23 cellular contexts compared by ENCODE assay signal in genomic region chr18:62098960-62099359, GRCh38.
DNase-seq lines count a peak whose midpoint lies in the region; ATAC-seq, FAIRE-seq and TF ChIP-seq lines count a peak whose summit lies in the region.
"Had no signal": no experiment of that assay in that cellular context is flagged by ENCODE, and none has a peak within 500 bp of the region (broad histone marks: within the 10 kb centered on the region; RNA-seq: fewer than 3 reads in every experiment).

No MANE protein-coding gene starts in this region.

- H2AK9ac ChIP-seq in IMR-90 (replicated peaks; ENCODE audit: low read depth, low read length, poor library complexity) = no peak overlapping the region

- no peaks in the 10 kb centered on the region for H3K4me1 ChIP-seq in HepG2 (ENCODE audit: insufficient read depth, low read length)
- no peaks in the 10 kb centered on the region for H3K4me1 ChIP-seq in right lobe of liver
- H3K4me1 ChIP-seq in IMR-90 (ENCODE audit: control insufficient read depth, insufficient read depth, low read length) = no peaks in the 10 kb centered on the region
- peaks cover 0 to 3% (median 0%) of the 10 kb centered on the region in 4 experiments; a peak in 1 of 7 replicates for H3K4me1 ChIP-seq in H1 (replicated peaks in 1 of 4; ENCODE audit: control insufficient read depth in 3 of 4, insufficient read depth in 4 of 4, low read length in 3 of 4)
- H3K4me1 ChIP-seq in Caco-2 = no peaks in the 10 kb centered on the region

- no peak overlapping the region for H3K27ac Mint-ChIP-seq in Caco-2 (ENCODE audit: unreplicated experiment)
- H3K27ac Mint-ChIP-seq: B cell; CD4-positive, alpha-beta T cell; CD8-positive, alpha-beta T cell had no signal

- CTCF ChIA-PET in HepG2 (lab: Yijun Ruan, JAX; ENCODE audit: low intra/inter-chr PET ratio, low total read pairs) = no interaction called here
- CTCF ChIA-PET in IMR-90 (lab: Yijun Ruan, JAX) = no interaction called here
- CTCF ChIA-PET in H1 (lab: Charles Lee; ENCODE audit: partially characterized antibody) = interaction anchor here (1.0 kb wide), 1 partner anchor 146 kb away, joined by 3 read pairs; no protein-coding TSS in a partner anchor
- CTCF ChIA-PET in Caco-2 (lab: Charles Lee) = no interaction called here

- no peaks in the 10 kb centered on the region for H3K23me2 ChIP-seq in H1 (ENCODE audit: low read depth, low read length)

- H3K4me3 Mint-ChIP-seq in Caco-2 (ENCODE audit: unreplicated experiment) = no peak overlapping the region
- H3K4me3 Mint-ChIP-seq: B cell; CD4-positive, alpha-beta T cell; CD8-positive, alpha-beta T cell had no signal

- H4K20me1 ChIP-seq in HepG2 (ENCODE audit: insufficient read depth, low read length) (no peaks in the 10 kb centered on the region), IMR-90 (ENCODE audit: insufficient read depth, low read length) (no peaks in the 10 kb centered on the region), H1 (replicated peaks in 1 of 2; ENCODE audit: control insufficient read depth in 1 of 2, insufficient read depth in 2 of 2, low read length in 2 of 2) (no peaks in the 10 kb centered on the region)
- H4K20me1 ChIP-seq: BLaER1 treated with 17β-estradiol and CSF1 and Interleukin-3, amounts not matched to agents 10 nM and 100 nM had no signal

- TF ChIP-seq CTCF in HepG2 (CRISPR knock-in tag; IDR thresholded peaks at IDR 0.05) (no peak), right lobe of liver (IDR thresholded peaks at IDR 0.05) (no peak), IMR-90 (conservative IDR thresholded peaks at IDR 0.05; ENCODE audit: low read depth, low read length) (no peak), H1 (IDR thresholded peaks at IDR 0.05; ENCODE audit: control extremely low read depth in 1 of 3, insufficient read depth in 1 of 3, low read depth in 1 of 3, low read length in 3 of 3) (no peak), Caco-2 (IDR thresholded peaks at IDR 0.05; ENCODE audit: insufficient read depth in 1 of 2, low read depth in 1 of 2, low read length in 1 of 2, severe bottlenecking in 1 of 2, unreplicated experiment in 1 of 2) (no peak)

- H3K9me3 Mint-ChIP-seq in Caco-2 (ENCODE audit: unreplicated experiment) = no peaks in the 10 kb centered on the region

- H3K36me3 ChIP-seq in HepG2 (replicated peaks in 1 of 2; ENCODE audit: control insufficient read depth in 1 of 2, insufficient read depth in 2 of 2, low read length in 2 of 2) (peaks cover 0 to 10% of the 10 kb centered on the region in 2 experiments; a peak in 2 of 5 replicates), right lobe of liver (no peaks in the 10 kb centered on the region), IMR-90 (ENCODE audit: control insufficient read depth, insufficient read depth, low read length) (no peaks in the 10 kb centered on the region), H1 (ENCODE audit: control insufficient read depth in 2 of 4, insufficient read depth in 4 of 4, low read length in 3 of 4) (no peaks in the 10 kb centered on the region; a peak in 2 of 8 replicates), Caco-2 (ENCODE audit: control insufficient read depth, insufficient read depth, low read length) (no peaks in the 10 kb centered on the region)

- H2AK5ac ChIP-seq in IMR-90 (ENCODE audit: low read depth, low read length) (no peak overlapping the region), H1 (ENCODE audit: low read depth, low read length) (no peak overlapping the region)

- H3K27me3 ChIP-seq in HepG2 (ENCODE audit: control insufficient read depth in 1 of 2, insufficient read depth in 2 of 2, low read length in 2 of 2) = no peaks in the 10 kb centered on the region
- H3K27me3 ChIP-seq in right lobe of liver = no peaks in the 10 kb centered on the region
- no peaks in the 10 kb centered on the region for H3K27me3 ChIP-seq in IMR-90 (ENCODE audit: control insufficient read depth, insufficient read depth, low read length)
- no peaks in the 10 kb centered on the region for H3K27me3 ChIP-seq in H1 (replicated peaks in 1 of 4; ENCODE audit: control insufficient read depth in 3 of 4, extremely low read depth in 1 of 4, insufficient read depth in 3 of 4, low read length in 3 of 4)
- H3K27me3 ChIP-seq in Caco-2 (replicated peaks; ENCODE audit: control insufficient read depth, insufficient read depth, low read length) = no peaks in the 10 kb centered on the region
- H3K27me3 ChIP-seq: BLaER1 treated with 17β-estradiol and CSF1 and Interleukin-3, amounts not matched to agents 10 nM and 100 nM had no signal

- no peak overlapping the region for H3K4me3 ChIP-seq in HepG2 (replicated peaks in 1 of 3; ENCODE audit: insufficient read depth in 1 of 3, low read depth in 2 of 3, low read length in 3 of 3)
- no peak overlapping the region for H3K4me3 ChIP-seq in right lobe of liver
- no peak overlapping the region for H3K4me3 ChIP-seq in IMR-90 (ENCODE audit: insufficient read depth, low read depth, low read length)
- H3K4me3 ChIP-seq in H1 (ENCODE audit: extremely low read depth in 1 of 4, insufficient read depth in 2 of 4, low read depth in 3 of 4, low read length in 4 of 4) = no peak overlapping the region
- no peak overlapping the region for H3K4me3 ChIP-seq in Caco-2 (ENCODE audit: low read depth, low read length)
- H3K4me3 ChIP-seq: BLaER1 treated with 17β-estradiol and CSF1 and Interleukin-3, amounts not matched to agents 10 nM and 100 nM; GM12878 had no signal

- H3K18ac ChIP-seq in IMR-90 (ENCODE audit: low read depth, low read length) (no peak overlapping the region), H1 (ENCODE audit: extremely low read depth, low read length) (no peak overlapping the region)

- H2BK20ac ChIP-seq in IMR-90 (ENCODE audit: low read depth, low read length) (no peak overlapping the region), H1 (ENCODE audit: low read length) (no peak overlapping the region)

- H2BK5ac ChIP-seq in IMR-90 (ENCODE audit: low read depth, low read length, poor library complexity, severe bottlenecking) = no peak overlapping the region
- H2BK5ac ChIP-seq in H1 (ENCODE audit: low read depth, low read length) = no peak overlapping the region

- no peaks in the 10 kb centered on the region for H3K9me3 ChIP-seq in HepG2 (ENCODE audit: low read length)
- no peaks in the 10 kb centered on the region for H3K9me3 ChIP-seq in right lobe of liver
- peaks cover 3% of the 10 kb centered on the region; the same call in 1 of the 2 replicates for H3K9me3 ChIP-seq in IMR-90 (ENCODE audit: control insufficient read depth, insufficient read depth, low read length)
- H3K9me3 ChIP-seq in H1 (ENCODE audit: insufficient read depth in 2 of 2, low read depth in 1 of 2, low read length in 1 of 2) = 0 out of 4 replicates have a peak, but pooled peaks cover 0 to 2% of the 10 kb centered on the region in 2 experiments
- no peaks in the 10 kb centered on the region for H3K9me3 ChIP-seq in Caco-2

- TF ChIP-seq POLR2A in HepG2 (IDR thresholded peaks at IDR 0.05; ENCODE audit: insufficient read depth in 1 of 2, low read depth in 2 of 2, low read length in 2 of 2) = no peak
- no peak for TF ChIP-seq POLR2A in right lobe of liver (IDR thresholded peaks at IDR 0.05)
- TF ChIP-seq POLR2A in IMR-90 (IDR thresholded peaks at IDR 0.05; ENCODE audit: low read depth, low read length) = no peak
- TF ChIP-seq POLR2A in H1 (IDR thresholded peaks at IDR 0.05; ENCODE audit: control extremely low read depth in 1 of 2, low read depth in 2 of 2, low read length in 2 of 2) = no peak

- FAIRE-seq in HepG2 (lab: Jason Lieb, UNC) (no peak), H1 (lab: Jason Lieb, UNC) (peak; percentile 60)
- FAIRE-seq: A204.1, GM12878, GM12892 had no signal

- no peak overlapping the region for H2BK12ac ChIP-seq in H1 (ENCODE audit: low read depth, low read length)

- H3K27ac ChIP-seq in HepG2 (ENCODE audit: extremely low read length, insufficient read depth, low read length) (no peak overlapping the region), right lobe of liver (no peak overlapping the region), IMR-90 (ENCODE audit: insufficient read depth, low read length) (no peak overlapping the region), H1 (ENCODE audit: low read depth, low read length) (no peak overlapping the region)
- H3K27ac ChIP-seq: BLaER1 treated with 17β-estradiol and CSF1 and Interleukin-3, amounts not matched to agents 10 nM and 100 nM; C4-2B had no signal

- H2BK120ac ChIP-seq in IMR-90 (ENCODE audit: low read depth, low read length) (no peak overlapping the region), H1 (replicated peaks; ENCODE audit: low read depth, low read length) (no peak overlapping the region)

- DNase-seq in HepG2 (ENCODE audit: low spot score) (no peak), right lobe of liver (no peak), IMR-90 (no peak), H1 (ENCODE audit: low read depth in 1 of 2, low spot score in 2 of 2) (no peak), Caco-2 (no peak)
- DNase-seq: 8988T; AML-193; CD4-positive, alpha-beta T cell; CD8-positive, alpha-beta T cell; DMS 273 treated with DMSO at 0.1 percent for 48 hours; DMS153; DMS53; DMS79; DND-41; EL; GDM1 had no signal

- in situ Hi-C loops in HepG2 (cut with HindIII; ENCODE audit: extremely low pct_ligation_motif_present, low pct_unique_long_range_greater_than_20kb) (no loop called here), IMR-90 (cut with MboI; ENCODE audit: low sequenced_read_pairs) (no loop called here)

- H3K79me1 ChIP-seq in IMR-90 (ENCODE audit: low read depth in 1 of 2, low read length in 2 of 2) (no peaks in the 10 kb centered on the region), H1 (ENCODE audit: low read depth, low read length) (no peaks in the 10 kb centered on the region)

- TF ChIP-seq RAD21 in HepG2 (CRISPR knock-in tag; IDR thresholded peaks at IDR 0.05) = no peak
- TF ChIP-seq RAD21 in IMR-90 (IDR thresholded peaks at IDR 0.05; ENCODE audit: low read length) = no peak
- no peak for TF ChIP-seq RAD21 in H1 (IDR thresholded peaks at IDR 0.05 in 1 of 2, conservative IDR thresholded peaks at IDR 0.05 in 1 of 2; ENCODE audit: low read depth in 2 of 2, low read length in 2 of 2)

- H3K23ac ChIP-seq in IMR-90 (ENCODE audit: low read depth, low read length) (no peak overlapping the region), H1 (ENCODE audit: insufficient read length) (no peak overlapping the region)

- H4K5ac ChIP-seq in IMR-90 (ENCODE audit: low read depth, low read length) (no peak overlapping the region), H1 (ENCODE audit: insufficient read length, low read depth, low read length) (no peak overlapping the region)

- H3K56ac ChIP-seq in IMR-90 (ENCODE audit: extremely low read depth, insufficient read depth, low read length) = no peak overlapping the region
- no peak overlapping the region for H3K56ac ChIP-seq in H1 (replicated peaks; ENCODE audit: insufficient read length, low read depth, low read length)

- BruUV-seq in HepG2 (replicated peaks; lab: Mats Ljungman, UMichigan) = no TSS peak
- no TSS peak for BruUV-seq in IMR-90 (replicated peaks; lab: Mats Ljungman, UMichigan)
- BruUV-seq in Caco-2 (replicated peaks; lab: Mats Ljungman, UMichigan) = no TSS peak

- POLR2A ChIA-PET in HepG2 (lab: Yijun Ruan, JAX) = no interaction called here
- POLR2A ChIA-PET in IMR-90 (lab: Charles Lee; ENCODE audit: unreplicated experiment) = no interaction called here
- POLR2A ChIA-PET in H1 (lab: Charles Lee; ENCODE audit: partially characterized antibody) = no interaction called here
- POLR2A ChIA-PET in Caco-2 (lab: Charles Lee) = no interaction called here

- H3K4me2 ChIP-seq in HepG2 (ENCODE audit: low read depth, low read length) (no peak overlapping the region), IMR-90 (ENCODE audit: low read depth, low read length) (no peak overlapping the region), H1 (ENCODE audit: insufficient read depth in 1 of 2, low read depth in 2 of 2, low read length in 2 of 2) (no peak overlapping the region)
- H3K4me2 ChIP-seq: BLaER1 treated with 17β-estradiol and CSF1 and Interleukin-3, amounts not matched to agents 10 nM and 100 nM had no signal

- no peak overlapping the region for H4K8ac ChIP-seq in IMR-90 (ENCODE audit: low read depth in 2 of 2, low read length in 2 of 2)
- no peak overlapping the region for H4K8ac ChIP-seq in H1 (ENCODE audit: extremely low read depth, insufficient read depth, low read length)

- H3K4ac ChIP-seq in IMR-90 (ENCODE audit: low read depth, low read length) = no peak overlapping the region
- no peak overlapping the region for H3K4ac ChIP-seq in H1 (replicated peaks; ENCODE audit: insufficient read length, low read depth, low read length)

- H3K9ac ChIP-seq in HepG2 (ENCODE audit: insufficient read depth, low read depth, low read length) (no peak overlapping the region), IMR-90 (ENCODE audit: low read depth, low read length) (no peak overlapping the region), H1 (replicated peaks in 1 of 4; ENCODE audit: extremely low read depth in 1 of 4, low read depth in 3 of 4, low read length in 3 of 4) (no peak overlapping the region)
- H3K9ac ChIP-seq: BLaER1 treated with 17β-estradiol and CSF1 and Interleukin-3, amounts not matched to agents 10 nM and 100 nM had no signal

- dilution Hi-C loops in IMR-90 (cut with HindIII; ENCODE audit: low sequenced_read_pairs, unreplicated experiment) = no loop called here

- H3K79me2 ChIP-seq in HepG2 (ENCODE audit: insufficient read depth, low read length) (no peaks in the 10 kb centered on the region), H1 (ENCODE audit: control insufficient read depth in 1 of 2, insufficient read depth in 2 of 2, low read length in 2 of 2) (no peaks in the 10 kb centered on the region)

- no peak for TF ChIP-seq EP300 in HepG2 (IDR thresholded peaks at IDR 0.05; ENCODE audit: low read depth in 2 of 2, low read length in 2 of 2)
- no peak for TF ChIP-seq EP300 in HepG2 (CRISPR knock-in tag; IDR thresholded peaks at IDR 0.05; ENCODE audit: borderline replicate concordance)
- TF ChIP-seq EP300 in H1 (IDR thresholded peaks at IDR 0.05; ENCODE audit: borderline replicate concordance in 1 of 2, low read depth in 2 of 2, low read length in 2 of 2) = no peak

- no peak overlapping the region for H3K14ac ChIP-seq in IMR-90 (replicated peaks; ENCODE audit: low read depth, low read length)
- no peak overlapping the region for H3K14ac ChIP-seq in H1 (ENCODE audit: insufficient read length)

- ATAC-seq in HepG2 (no peak), right lobe of liver (no peak), IMR-90 (ENCODE audit: low read depth) (no peak), GM19455 (IDR thresholded peaks at IDR 0.05; ENCODE audit: unreplicated experiment) (no peak)
- ATAC-seq: CD8-positive, alpha-beta T cell; GM12878 had no signal

- H3K27me3 Mint-ChIP-seq in Caco-2 (ENCODE audit: insufficient read depth, unreplicated experiment) = no peaks in the 10 kb centered on the region
- H3K27me3 Mint-ChIP-seq: B cell; CD4-positive, alpha-beta T cell had no signal

- intact Hi-C loops in HepG2 (cut with micrococcal nuclease; ENCODE audit: unreplicated experiment) (no loop called here), right lobe of liver (cut with DNase I) (no loop called here), IMR-90 (cut with micrococcal nuclease) (no loop called here), Caco-2 (cut with micrococcal nuclease; ENCODE audit: unreplicated experiment) (no loop called here)

- H4K91ac ChIP-seq in IMR-90 (ENCODE audit: insufficient read depth, low read depth, low read length) (no peak overlapping the region), H1 (replicated peaks; ENCODE audit: insufficient read length, low read length) (no peak overlapping the region)

- H3K4me1 Mint-ChIP-seq in Caco-2 (ENCODE audit: low read depth, unreplicated experiment) = no peaks in the 10 kb centered on the region
- H3K4me1 Mint-ChIP-seq: B cell had no signal

- no peak overlapping the region for H2AFZ ChIP-seq in HepG2 (ENCODE audit: low read length)
- H2AFZ ChIP-seq in IMR-90 (replicated peaks; ENCODE audit: low read length, poor library complexity) = no peak overlapping the region
- no peak overlapping the region for H2AFZ ChIP-seq in H1 (ENCODE audit: low read length)

- H3K9me1 ChIP-seq in IMR-90 (ENCODE audit: insufficient read depth, low read length) = no peaks in the 10 kb centered on the region

- no peak overlapping the region for H2BK15ac ChIP-seq in IMR-90 (ENCODE audit: low read depth, low read length)
- no peak overlapping the region for H2BK15ac ChIP-seq in H1 (ENCODE audit: low read length)

- peaks cover 6% of the 10 kb centered on the region for H3K36me3 Mint-ChIP-seq in Caco-2 (ENCODE audit: insufficient read depth, unreplicated experiment)

- 96% methylated on average over 4 of the region's 4 CpGs for WGBS in HepG2 (ENCODE audit: low lambda C conversion rate)
- WGBS in right lobe of liver (ENCODE audit: insufficient coverage, low coverage, low lambda C conversion rate, missing lambda C conversion rate) = 69% methylated on average over 4 of the region's 4 CpGs
- no CpG with 5 or more reads among the region's 4 CpGs for WGBS in IMR-90 (ENCODE audit: extremely low coverage in 2 of 2, insufficient read length in 1 of 2), 2 experiments
- 88% methylated on average over 4 of the region's 4 CpGs; no CpG with 5 or more reads in 1 of the 2 experiments for WGBS in H1 (ENCODE audit: extremely low coverage in 1 of 2, insufficient coverage in 1 of 2, insufficient read length in 1 of 2, insufficient replicate concordance in 2 of 2, low coverage in 1 of 2, low lambda C conversion rate in 2 of 2, missing lambda C conversion rate in 1 of 2), 2 experiments

Comparison
In these comparisons a context has a peak if more than half of its experiments do, and no peak if none do; other contexts are left out.
1. Of the 41 proteins assayed by ChIP-seq in both HepG2 and H1: peak only in HepG2: MAFK; only in H1: none; in both: none; in neither: 40.